Comparison of ENCODE assay signal across 17 cellular contexts in the genomic region with DNA sequence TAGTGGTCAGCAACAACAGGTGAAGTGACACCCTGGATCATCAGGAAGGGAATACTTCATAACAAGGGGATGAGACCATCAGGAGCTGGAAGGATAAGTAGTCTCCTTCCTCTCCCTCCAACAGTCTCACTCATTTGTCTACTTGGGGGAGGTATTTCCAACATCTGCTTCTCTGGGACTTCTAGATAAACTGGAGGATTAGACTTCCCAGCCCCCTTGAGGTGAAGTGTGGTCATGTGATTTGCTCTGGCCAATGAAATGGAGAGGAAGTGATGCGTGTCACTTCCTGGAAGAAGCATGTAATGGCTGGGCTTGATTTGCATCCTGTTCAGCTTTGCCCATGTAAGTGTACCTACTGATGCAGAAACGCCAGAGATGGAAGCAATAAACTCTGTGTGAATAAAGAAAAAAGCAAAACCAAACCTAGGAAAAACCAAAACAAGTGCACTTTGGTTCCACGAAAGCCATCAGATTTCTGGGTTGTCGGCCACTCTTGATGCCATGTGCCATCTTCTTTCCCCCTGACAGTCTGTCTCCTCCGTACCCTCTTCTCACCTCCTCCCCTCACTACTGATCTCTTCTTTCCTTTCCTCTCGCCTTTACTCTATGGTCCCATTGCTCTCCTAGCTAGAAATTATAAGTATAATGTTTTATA.
A peak's percentile ranks its signal among the peaks of the same experiment; 100 is the strongest.
DNase-seq lines count a peak whose midpoint lies in the region; ATAC-seq and TF ChIP-seq lines count a peak whose summit lies in the region.
"Had no signal": no experiment of that assay in that cellular context is flagged by ENCODE, and none has a peak within 500 bp of the region (broad histone marks: within the 10 kb centered on the region; RNA-seq: fewer than 3 reads in every experiment).

No MANE protein-coding gene starts in this region.

- peak overlapping the region; percentile 93 for H3K4me3 Mint-ChIP-seq in activated B cell treated with CpG ODN at 0.5 μM for 24 hours
- H3K4me3 Mint-ChIP-seq in stimulated activated naive B cell treated with anti-CD40 and anti-IgM and Interleukin-4, amounts not matched to agents 10 μg/mL and 1 μg/mL and 100 μg/mL, for 72 hours: peak overlapping the region; percentile 42 to 63
- H3K4me3 Mint-ChIP-seq: activated naive CD8-positive, alpha-beta T cell; natural killer cell had no signal

- H3K36me3 ChIP-seq in transverse colon: no peaks in the 10 kb centered on the region

- DNase-seq in stimulated activated CD4-positive, alpha-beta T cell treated with anti-CD3 and anti-CD28 coated beads, Interleukin-15, amount 100 ng/mL, for 24 hours: peak; percentile 11
- DNase-seq in stimulated activated CD4-positive, alpha-beta T cell treated with anti-CD3 and anti-CD28 coated beads, Interleukin-1b, Interleukin-23, amount 100 ng/mL, for 48 hours: no peak
- DNase-seq in HT1080 (ENCODE audit: low read depth): peak; percentile 30
- DNase-seq in activated B cell treated with CpG ODN at 0.5 μM for 24 hours: no peak
- no peak for DNase-seq in stimulated activated naive B cell treated with anti-CD40 and anti-IgM and Interleukin-4, amounts not matched to agents 10 μg/mL and 1 μg/mL and 100 μg/mL, for 72 hours
- no peak for DNase-seq in DMS153 (lab: John Stamatoyannopoulos, UW)
- no peak for DNase-seq in transverse colon
- DNase-seq in NCI-H1436 (lab: John Stamatoyannopoulos, UW): no peak
- DNase-seq: central memory CD4-positive, alpha-beta T cell; EL; heart left ventricle; natural killer cell; NCI-H446 treated with DMSO at 0.1 percent for 48 hours; stimulated activated CD4-positive, alpha-beta T cell treated with anti-CD3 and anti-CD28 coated beads, Interleukin-4, amount 100 ng/mL, for 24 hours; stimulated activated naive CD4-positive, alpha-beta T cell treated with Interleukin-2 at 50 U/mL for 16 hours had no signal

- H3K4me3 ChIP-seq in transverse colon: no peak overlapping the region
- H3K4me3 ChIP-seq: heart left ventricle had no signal

- CTCF ChIA-PET in activated B cell treated with CpG ODN at 0.5 μM for 24 hours (lab: Charles Lee): interaction anchor here (1.0 to 5.1 kb wide), 3 partner anchors 41 to 56 kb away, joined by 4 to 45 read pairs (median 32); no protein-coding TSS in a partner anchor

- intact Hi-C loops in activated B cell treated with CpG ODN at 0.5 μM for 24 hours (cut with micrococcal nuclease): loop anchor here (5.0 kb wide), 1 partner anchor 34 kb away; no protein-coding TSS in a partner anchor
- intact Hi-C loops in transverse colon (cut with DNase I; ENCODE audit: low total_unique reads): no loop called here

- TF ChIP-seq CTCF in activated B cell treated with CpG ODN at 0.5 μM for 24 hours (IDR thresholded peaks at IDR 0.05) (no peak), transverse colon (IDR thresholded peaks at IDR 0.05) (no peak)

- in situ Hi-C loops in transverse colon (cut with MboI; ENCODE audit: low pct_ligation_motif_present in 1 of 4, low pct_unique_long_range_greater_than_20kb in 1 of 4, low sequenced_read_pairs in 3 of 4): no loop called here

- 88 to 92% methylated on average over 5 to 6 of the region's 6 CpGs for WGBS in transverse colon (ENCODE audit: low coverage in 1 of 2), 2 donors

- TF ChIP-seq EP300 in transverse colon (IDR thresholded peaks at IDR 0.05; ENCODE audit: low read depth): no peak

- peaks cover 8% of the 10 kb centered on the region for H3K36me3 Mint-ChIP-seq in activated B cell treated with CpG ODN at 0.5 μM for 24 hours (ENCODE audit: low read depth)
- H3K36me3 Mint-ChIP-seq in stimulated activated naive B cell treated with anti-CD40 and anti-IgM and Interleukin-4, amounts not matched to agents 10 μg/mL and 1 μg/mL and 100 μg/mL, for 72 hours: peaks cover 7 to 22% of the 10 kb centered on the region in 2 donors
- H3K36me3 Mint-ChIP-seq: natural killer cell had no signal

- no peak for ATAC-seq in activated B cell treated with CpG ODN at 0.5 μM for 24 hours (ENCODE audit: low read depth)
- no peak for ATAC-seq in stimulated activated naive B cell treated with anti-CD40 and anti-IgM and Interleukin-4, amounts not matched to agents 10 μg/mL and 1 μg/mL and 100 μg/mL, for 72 hours (replicated peaks)
- ATAC-seq: heart left ventricle, left lobe of liver, natural killer cell had no signal

- H3K27ac ChIP-seq in transverse colon: peak overlapping the region in 1 of 4 donors; percentile 50
- H3K27ac ChIP-seq: heart left ventricle had no signal

- no peaks in the 10 kb centered on the region for H3K27me3 Mint-ChIP-seq in activated B cell treated with CpG ODN at 0.5 μM for 24 hours
- no peaks in the 10 kb centered on the region for H3K27me3 Mint-ChIP-seq in stimulated activated naive B cell treated with anti-CD40 and anti-IgM and Interleukin-4, amounts not matched to agents 10 μg/mL and 1 μg/mL and 100 μg/mL, for 72 hours
- H3K27me3 Mint-ChIP-seq: activated naive CD8-positive, alpha-beta T cell had no signal

- H3K9me3 ChIP-seq in transverse colon: no peaks in the 10 kb centered on the region
- H3K9me3 ChIP-seq: heart left ventricle had no signal

- peaks cover 0 to 24% (median 14%) of the 10 kb centered on the region in 4 donors for H3K4me1 ChIP-seq in transverse colon

- peak overlapping the region; percentile 95 for H3K27ac Mint-ChIP-seq in activated B cell treated with CpG ODN at 0.5 μM for 24 hours
- peak overlapping the region; percentile 96 for H3K27ac Mint-ChIP-seq in stimulated activated naive B cell treated with anti-CD40 and anti-IgM and Interleukin-4, amounts not matched to agents 10 μg/mL and 1 μg/mL and 100 μg/mL, for 72 hours
- H3K27ac Mint-ChIP-seq: activated naive CD8-positive, alpha-beta T cell had no signal

- POLR2A ChIA-PET in activated B cell treated with CpG ODN at 0.5 μM for 24 hours (lab: Charles Lee): interaction anchor here (0.8 to 6.7 kb wide), 12 partner anchors 9 to 103 kb away, joined by 3 to 214 read pairs (median 10); no protein-coding TSS in a partner anchor

- H3K9me3 Mint-ChIP-seq in activated B cell treated with CpG ODN at 0.5 μM for 24 hours: peaks cover 6% of the 10 kb centered on the region
- H3K9me3 Mint-ChIP-seq in stimulated activated naive B cell treated with anti-CD40 and anti-IgM and Interleukin-4, amounts not matched to agents 10 μg/mL and 1 μg/mL and 100 μg/mL, for 72 hours: peaks cover 5 to 8% of the 10 kb centered on the region in 2 donors

- TF ChIP-seq POLR2A in transverse colon (IDR thresholded peaks at IDR 0.05): no peak

- H3K27me3 ChIP-seq in transverse colon: no peaks in the 10 kb centered on the region
- H3K27me3 ChIP-seq: heart left ventricle had no signal

- peaks cover 78% of the 10 kb centered on the region for H3K4me1 Mint-ChIP-seq in activated B cell treated with CpG ODN at 0.5 μM for 24 hours
- peaks cover 43 to 66% of the 10 kb centered on the region in 2 donors for H3K4me1 Mint-ChIP-seq in stimulated activated naive B cell treated with anti-CD40 and anti-IgM and Interleukin-4, amounts not matched to agents 10 μg/mL and 1 μg/mL and 100 μg/mL, for 72 hours

Comparison
In these comparisons a context has a peak if more than half of its experiments do, and no peak if none do; other contexts are left out.
1. DNase-seq: peak in stimulated activated CD4-positive, alpha-beta T cell treated with anti-CD3 and anti-CD28 coated beads, Interleukin-15, amount 100 ng/mL, for 24 hours (single experiment) and HT1080 (single experiment); none in stimulated activated CD4-positive, alpha-beta T cell treated with anti-CD3 and anti-CD28 coated beads, Interleukin-1b, Interleukin-23, amount 100 ng/mL, for 48 hours (single experiment), activated B cell treated with CpG ODN at 0.5 μM for 24 hours (single experiment), stimulated activated naive B cell treated with anti-CD40 and anti-IgM and Interleukin-4, amounts not matched to agents 10 μg/mL and 1 μg/mL and 100 μg/mL, for 72 hours (single experiment), DMS153 (single experiment), transverse colon (single experiment) and NCI-H1436 (single experiment).